ENCODE assay signal across 12 cellular contexts in genomic region chr11:74020537-74020936, GRCh38. TPM values are rescaled to one million over a fixed set of nuclear protein-coding genes. Genes with fewer than 3 reads are reported as not detected.
A peak's percentile ranks its signal among the peaks of the same experiment; 100 is the strongest.
DNase-seq lines count a peak whose midpoint lies in the region; ATAC-seq and TF ChIP-seq lines count a peak whose summit lies in the region.
"Had no signal": no experiment of that assay in that cellular context is flagged by ENCODE, and none has a peak within 500 bp of the region (broad histone marks: within the 10 kb centered on the region; RNA-seq: fewer than 3 reads in every experiment).

No MANE protein-coding gene starts in this region.

- no peak overlapping the region for H2AFZ ChIP-seq in osteoblast (ENCODE audit: low read length)

- H3K27me3 ChIP-seq in osteoblast (ENCODE audit: insufficient read depth, low read length): no peaks in the 10 kb centered on the region
- H3K27me3 ChIP-seq: MG63 had no signal

- H3K79me2 ChIP-seq in osteoblast (ENCODE audit: insufficient read depth, low read length): no peaks in the 10 kb centered on the region

- no peaks in the 10 kb centered on the region for H4K20me1 ChIP-seq in osteoblast (ENCODE audit: insufficient read depth, low read length)

- DNase-seq in NCI-H526 (lab: John Stamatoyannopoulos, UW) (peak; percentile 33 to 82), osteoblast (ENCODE audit: insufficient read length, low spot score, missing footprints) (no peak), NCI-H2029 treated with DMSO at 0.1 percent for 48 hours (lab: John Stamatoyannopoulos, UW) (no peak), NCI-H1105 treated with DMSO at 0.1 percent for 48 hours (lab: John Stamatoyannopoulos, UW) (no peak), NCI-H510A treated with DMSO at 0.1 percent for 48 hours (lab: John Stamatoyannopoulos, UW) (no peak), NK-92 (lab: John Stamatoyannopoulos, UW; ENCODE audit: unreplicated experiment) (no peak)
- DNase-seq: activated naive CD4-positive, alpha-beta T cell treated with anti-CD3 and anti-CD28 coated beads, Interleukin-2, amount 10 ng/mL, durations not matched to agents 7 days and 5 days; naive thymus-derived CD8-positive, alpha-beta T cell had no signal

- H3K36me3 ChIP-seq in osteoblast (ENCODE audit: insufficient read depth, low read length): no peaks in the 10 kb centered on the region

- H3K4me1 ChIP-seq in osteoblast (ENCODE audit: insufficient read depth, low read length): peaks cover 36% of the 10 kb centered on the region

- no peaks in the 10 kb centered on the region for H3K9me3 ChIP-seq in osteoblast (ENCODE audit: low read depth, low read length)
- H3K9me3 ChIP-seq: MG63 had no signal

- H3K4me2 ChIP-seq in osteoblast (ENCODE audit: insufficient read depth, low read length): no peak overlapping the region

- H3K4me3 ChIP-seq in osteoblast (ENCODE audit: insufficient read depth, low read length): no peak overlapping the region
- H3K4me3 ChIP-seq: MG63 had no signal

- peak overlapping the region; percentile 68 for H3K27ac ChIP-seq in osteoblast (ENCODE audit: low read depth, low read length)

- TF ChIP-seq CTCF in osteoblast (IDR thresholded peaks at IDR 0.05; ENCODE audit: extremely low read depth, low read depth, low read length): no peak

- ATAC-seq in GM18498 (IDR thresholded peaks at IDR 0.05; ENCODE audit: unreplicated experiment) (peak; percentile 47), HG02588 (IDR thresholded peaks at IDR 0.05; ENCODE audit: unreplicated experiment) (peak; percentile 76)
- ATAC-seq: WTC11 had no signal

RNA-seq across cellular contexts. Expression of gene UCP3, which starts 11.7 kb away (rescaled TPM):
- total RNA-seq in osteoblast: under 0.01 and 0.59 TPM in 2 replicates

RNA-seq across cellular contexts. Expression of gene UCP2, which starts 37.9 kb away (rescaled TPM):
- under 0.01 and 0.59 TPM in 2 replicates for total RNA-seq in osteoblast

Comparison
In these comparisons a context has a peak if more than half of its experiments do, and no peak if none do; other contexts are left out.
1. DNase-seq: peak in NCI-H526 (2 of 2); none in osteoblast (single experiment), NCI-H2029 treated with DMSO at 0.1 percent for 48 hours (single experiment), NCI-H1105 treated with DMSO at 0.1 percent for 48 hours (single experiment), NCI-H510A treated with DMSO at 0.1 percent for 48 hours (single experiment) and NK-92 (single experiment).